In genomic region chr22:19241593-19241906, GRCh38 we compare ENCODE assay signal across 2 cellular contexts.
TF ChIP-seq lines count a peak whose summit lies in the region.

No MANE protein-coding gene starts in this region.

TF ChIP-seq in GM23338, 12 proteins besides CTCF, POLR2A, EP300 and RAD21 (continued from another document):
- TF ChIP-seq REST (IDR thresholded peaks at IDR 0.05; ENCODE audit: unreplicated experiment), result no peak
- TF ChIP-seq ETS1 (IDR thresholded peaks at IDR 0.05), result no peak
- TF ChIP-seq ZNF462 (CRISPR knock-in tag; IDR thresholded peaks at IDR 0.05), result no peak
- TF ChIP-seq EZH2 (IDR thresholded peaks at IDR 0.05; ENCODE audit: low read depth, unreplicated experiment), result no peak
- TF ChIP-seq ZNF331 (CRISPR knock-in tag; IDR thresholded peaks at IDR 0.05; ENCODE audit: low read depth), result no peak
- TF ChIP-seq NANOG (IDR thresholded peaks at IDR 0.05; ENCODE audit: borderline replicate concordance), result no peak
- no peak for TF ChIP-seq CREB1 (CRISPR knock-in tag; IDR thresholded peaks at IDR 0.05; ENCODE audit: low read depth)
- TF ChIP-seq ZNF114 (CRISPR knock-in tag; IDR thresholded peaks at IDR 0.05), result no peak

TF ChIP-seq in WTC11, 78 proteins besides CTCF, POLR2A, EP300 and RAD21 (continued from another document):
- TF ChIP-seq HMGXB4 (CRISPR knock-in tag; IDR thresholded peaks at IDR 0.05), result no peak
- TF ChIP-seq PRDM15 (CRISPR knock-in tag; IDR thresholded peaks at IDR 0.05), result no peak
- TF ChIP-seq NFE2L1 (CRISPR knock-in tag; IDR thresholded peaks at IDR 0.05), result no peak
TF ChIP-seq in WTC11: peak in this region for 0.
